In genomic region chrX:40012800-40013682, GRCh38 we compare ENCODE assay signal across 8 cellular contexts.
A peak's percentile ranks its signal among the peaks of the same experiment; 100 is the strongest.
DNase-seq lines count a peak whose midpoint lies in the region; ATAC-seq, FAIRE-seq and TF ChIP-seq lines count a peak whose summit lies in the region.

No MANE protein-coding gene starts in this region.

- H3K79me2 ChIP-seq in keratinocyte (ENCODE audit: control insufficient read depth, insufficient read depth, low read length), result no peaks in the 10 kb centered on the region

- intact Hi-C loops in MCF 10A (cut with micrococcal nuclease), result loop anchor here (1.0 to 10.0 kb wide), 5 partner anchors 58 to 278 kb away; partner anchors contain the start of gene BCOR

- dilution Hi-C loops in keratinocyte (cut with MboI; ENCODE audit: extremely low pct_ligation_motif_present, low sequenced_read_pairs), result no loop called here

- POLR2A ChIA-PET in RWPE1 (lab: Yijun Ruan, JAX; ENCODE audit: low non-redundant PET), result interaction anchor here (0.7 to 1.2 kb wide), 2 partner anchors 29 to 151 kb away, joined by 3 to 5 read pairs; no protein-coding TSS in a partner anchor
- POLR2A ChIA-PET in MCF 10A (lab: Yijun Ruan, JAX), result interaction anchor here (0.9 to 2.1 kb wide), 11 partner anchors 29 to 199 kb away, joined by 3 to 14 read pairs (median 4); partner anchors contain the start of gene BCOR

- FAIRE-seq in keratinocyte (lab: Jason Lieb, UNC), result no peak

- H3K4me1 Mint-ChIP-seq in MCF 10A (ENCODE audit: insufficient read depth, unreplicated experiment), result peaks cover 6% of the 10 kb centered on the region

- DNase-seq in HS-27A (ENCODE audit: low read depth) (peak; percentile 17), RWPE1 (ENCODE audit: low spot score) (peak; percentile 50), MCF 10A (ENCODE audit: unreplicated experiment) (peak; percentile 74), keratinocyte (ENCODE audit: low read depth, low spot score) (no peak), NCI-H1694 (lab: John Stamatoyannopoulos, UW) (no peak)
- peak; percentile 38 for DNase-seq in stimulated activated CD4-positive, alpha-beta T cell treated with anti-CD3 and anti-CD28 coated beads, Interleukin-4, amount 100 ng/mL, for 1 hour

- H3K4me2 ChIP-seq in BLaER1 treated with 17β-estradiol and CSF1 and Interleukin-3, amounts not matched to agents 10 nM and 100 nM, result peak overlapping the region; percentile 83 to 95 (median 92)
- peak overlapping the region; percentile 49 for H3K4me2 ChIP-seq in keratinocyte (ENCODE audit: control insufficient read depth, extremely low read depth, insufficient read depth, low read depth, low read length)

- CTCF ChIA-PET in RWPE1 (lab: Yijun Ruan, JAX) (interaction anchor here (0.6 to 1.2 kb wide), 2 partner anchors 320 to 361 kb away, joined by 3 to 5 read pairs; no protein-coding TSS in a partner anchor), MCF 10A (lab: Yijun Ruan, JAX) (interaction anchor here (0.7 to 1.3 kb wide), 3 partner anchors 139 to 308 kb away, joined by 3 to 4 read pairs (median 4); no protein-coding TSS in a partner anchor)

- H2AFZ ChIP-seq in keratinocyte (ENCODE audit: control insufficient read depth, low read length), result peak overlapping the region; percentile 33

- peak overlapping the region in 10 of 11 experiments; percentile 65 to 89 (median 84); a peak in 21 of 22 replicates for H3K27ac ChIP-seq in BLaER1 treated with 17β-estradiol and CSF1 and Interleukin-3, amounts not matched to agents 10 nM and 100 nM
- peak overlapping the region; percentile 90 for H3K27ac ChIP-seq in RWPE1
- H3K27ac ChIP-seq in keratinocyte (ENCODE audit: control insufficient read depth, insufficient read depth, low read length), result peak overlapping the region; percentile 52

- no peaks in the 10 kb centered on the region for H3K36me3 Mint-ChIP-seq in MCF 10A (ENCODE audit: insufficient read depth, unreplicated experiment)

- peak overlapping the region; percentile 82 for H3K27ac Mint-ChIP-seq in MCF 10A (ENCODE audit: low read depth, unreplicated experiment)

- H3K4me3 Mint-ChIP-seq in MCF 10A (ENCODE audit: unreplicated experiment), result peak overlapping the region; percentile 79

- ATAC-seq in GM18861 (IDR thresholded peaks at IDR 0.05; ENCODE audit: unreplicated experiment), result peak; percentile 41

- peaks cover 0 to 9% (median 0%) of the 10 kb centered on the region in 11 experiments; a peak in 6 of 22 replicates for H4K20me1 ChIP-seq in BLaER1 treated with 17β-estradiol and CSF1 and Interleukin-3, amounts not matched to agents 10 nM and 100 nM
- no peaks in the 10 kb centered on the region for H4K20me1 ChIP-seq in keratinocyte (ENCODE audit: control insufficient read depth, extremely low read depth, insufficient read depth, low read length)

- peaks cover 33 to 71% (median 52%) of the 10 kb centered on the region in 11 experiments for H3K9me3 ChIP-seq in BLaER1 treated with 17β-estradiol and CSF1 and Interleukin-3, amounts not matched to agents 10 nM and 100 nM (replicated peaks in 1 of 11)
- H3K9me3 ChIP-seq in keratinocyte (ENCODE audit: control insufficient read depth, low read depth, low read length), result no peaks in the 10 kb centered on the region

- H3K4me1 ChIP-seq in BLaER1 treated with 17β-estradiol and CSF1 and Interleukin-3, amounts not matched to agents 10 nM and 100 nM, result peaks cover 32 to 60% (median 56%) of the 10 kb centered on the region in 10 experiments
- peaks cover 6% of the 10 kb centered on the region for H3K4me1 ChIP-seq in keratinocyte (ENCODE audit: control insufficient read depth, extremely low read depth, insufficient read depth, low read length)

- no peaks in the 10 kb centered on the region for H3K36me3 ChIP-seq in BLaER1 treated with 17β-estradiol and CSF1 and Interleukin-3, amounts not matched to agents 10 nM and 100 nM
- no peaks in the 10 kb centered on the region for H3K36me3 ChIP-seq in keratinocyte (ENCODE audit: control insufficient read depth in 2 of 2, extremely low read depth in 1 of 2, insufficient read depth in 2 of 2, low read length in 2 of 2)

- peak overlapping the region; percentile 70 to 85 (median 81); a peak in 20 of 22 replicates for H3K9ac ChIP-seq in BLaER1 treated with 17β-estradiol and CSF1 and Interleukin-3, amounts not matched to agents 10 nM and 100 nM
- H3K9ac ChIP-seq in keratinocyte (ENCODE audit: control insufficient read depth, extremely low read depth, insufficient read depth, low read length), result peak overlapping the region; percentile 58

- H3K27me3 ChIP-seq in BLaER1 treated with 17β-estradiol and CSF1 and Interleukin-3, amounts not matched to agents 10 nM and 100 nM, result peaks cover 36 to 57% (median 53%) of the 10 kb centered on the region in 11 experiments
- H3K27me3 ChIP-seq in keratinocyte (ENCODE audit: control insufficient read depth, extremely low read depth, insufficient read depth, low read length), result peaks cover 43% of the 10 kb centered on the region

- peak overlapping the region; percentile 50 to 71 (median 61) for H3K4me3 ChIP-seq in BLaER1 treated with 17β-estradiol and CSF1 and Interleukin-3, amounts not matched to agents 10 nM and 100 nM
- peak overlapping the region; percentile 47 to 56 (median 51) for H3K4me3 ChIP-seq in keratinocyte (ENCODE audit: control insufficient read depth in 2 of 3, extremely low read depth in 1 of 3, insufficient read depth in 2 of 3, low read depth in 1 of 3, low read length in 3 of 3)

- TF ChIP-seq CTCF in RWPE1 (conservative IDR thresholded peaks at IDR 0.05; ENCODE audit: low read depth), result no peak
- TF ChIP-seq CTCF in MCF 10A (IDR thresholded peaks at IDR 0.05; ENCODE audit: unreplicated experiment), result no peak
- TF ChIP-seq CTCF in keratinocyte (optimal IDR thresholded peaks at IDR 0.05 in 1 of 3, IDR thresholded peaks at IDR 0.05 in 1 of 3, conservative IDR thresholded peaks at IDR 0.05 in 1 of 3; ENCODE audit: extremely low read depth in 1 of 3, insufficient read depth in 2 of 3, low read length in 3 of 3), result no peak

- H3K9me3 Mint-ChIP-seq in MCF 10A (ENCODE audit: unreplicated experiment), result peaks cover 1% of the 10 kb centered on the region

- H3K9me1 ChIP-seq in keratinocyte (ENCODE audit: control insufficient read depth, extremely low read depth, insufficient read depth, low read length), result no peaks in the 10 kb centered on the region

- BruUV-seq in MCF 10A (replicated peaks; lab: Mats Ljungman, UMichigan), result no TSS peak

- H3K27me3 Mint-ChIP-seq in MCF 10A (ENCODE audit: insufficient read depth, unreplicated experiment), result no peaks in the 10 kb centered on the region

Comparison
In these comparisons a context has a peak if more than half of its experiments do, and no peak if none do; other contexts are left out.
1. DNase-seq: peak in HS-27A (single experiment), RWPE1 (single experiment), MCF 10A (single experiment) and stimulated activated CD4-positive, alpha-beta T cell treated with anti-CD3 and anti-CD28 coated beads, Interleukin-4, amount 100 ng/mL, for 1 hour (single experiment); none in keratinocyte (single experiment) and NCI-H1694 (single experiment).
2. Peak in every context shown above with its lines, with median percentiles within 50 percentile points of each other: H3K27ac ChIP-seq.